Comparison of ENCODE assay signal across 8 cellular contexts in genomic region chr5:133247881-133248642, GRCh38.
DNase-seq lines count a peak whose midpoint lies in the region; ATAC-seq and TF ChIP-seq lines count a peak whose summit lies in the region.

No MANE protein-coding gene starts in this region.

- TF ChIP-seq POLR2A in gastroesophageal sphincter (IDR thresholded peaks at IDR 0.05): no peak

- H3K9me3 ChIP-seq in gastroesophageal sphincter: no peaks in the 10 kb centered on the region

- H3K36me3 Mint-ChIP-seq in activated naive CD4-positive, alpha-beta T cell treated with anti-CD3 and anti-CD28 coated beads, Interleukin-2, amount 10 ng/mL, durations not matched to agents 7 days and 5 days: no peaks in the 10 kb centered on the region

- H3K36me3 ChIP-seq in gastroesophageal sphincter: no peaks in the 10 kb centered on the region

- no peaks in the 10 kb centered on the region for H3K4me1 ChIP-seq in gastroesophageal sphincter

- no peak overlapping the region for H3K27ac Mint-ChIP-seq in activated naive CD4-positive, alpha-beta T cell treated with anti-CD3 and anti-CD28 coated beads, Interleukin-2, amount 10 ng/mL, durations not matched to agents 7 days and 5 days

- 61 to 77% methylated on average over 5 of the region's 6 CpGs for WGBS in gastroesophageal sphincter (ENCODE audit: low coverage in 1 of 2), 2 donors

- H3K4me3 ChIP-seq in gastroesophageal sphincter: no peak overlapping the region

- peak; percentile 28 for ATAC-seq in omental fat pad (ENCODE audit: low FRiP score)
- ATAC-seq in gastroesophageal sphincter: no peak
- ATAC-seq in HG02798 (IDR thresholded peaks at IDR 0.05; ENCODE audit: poor library complexity, unreplicated experiment): no peak

- no peak for TF ChIP-seq EP300 in gastroesophageal sphincter (IDR thresholded peaks at IDR 0.05)

- H3K27me3 ChIP-seq in gastroesophageal sphincter: no peaks in the 10 kb centered on the region

- TF ChIP-seq CTCF in omental fat pad (IDR thresholded peaks at IDR 0.05) (no peak), gastroesophageal sphincter (IDR thresholded peaks at IDR 0.05) (peak in 1 of 4 experiments; percentile 16)

- CTCF ChIA-PET in activated naive CD4-positive, alpha-beta T cell treated with anti-CD3 and anti-CD28 coated beads, Interleukin-2, amount 10 ng/mL, durations not matched to agents 7 days and 5 days (lab: Charles Lee): interaction anchor here (0.8 kb wide), 1 partner anchor 137 kb away, joined by 3 read pairs; no protein-coding TSS in a partner anchor

- peaks cover 6% of the 10 kb centered on the region for H3K27me3 Mint-ChIP-seq in activated naive CD4-positive, alpha-beta T cell treated with anti-CD3 and anti-CD28 coated beads, Interleukin-2, amount 10 ng/mL, durations not matched to agents 7 days and 5 days

- peaks cover 14% of the 10 kb centered on the region for H3K4me1 Mint-ChIP-seq in activated naive CD4-positive, alpha-beta T cell treated with anti-CD3 and anti-CD28 coated beads, Interleukin-2, amount 10 ng/mL, durations not matched to agents 7 days and 5 days

- DNase-seq in EL: peak; percentile 50
- DNase-seq in NCI-H226: peak; percentile 16
- peak; percentile 76 for DNase-seq in ecto neural progenitor cell (ENCODE audit: low spot score)
- DNase-seq in omental fat pad (ENCODE audit: low spot score): no peak
- DNase-seq in activated naive CD4-positive, alpha-beta T cell treated with anti-CD3 and anti-CD28 coated beads, Interleukin-2, amount 10 ng/mL, durations not matched to agents 7 days and 5 days: no peak
- no peak for DNase-seq in KBM-7

- H3K27ac ChIP-seq in gastroesophageal sphincter: no peak overlapping the region

- in situ Hi-C loops in KBM-7 (cut with MboI; ENCODE audit: low pct_unique_long_range_greater_than_20kb, low sequenced_read_pairs): no loop called here

- H3K4me3 Mint-ChIP-seq in activated naive CD4-positive, alpha-beta T cell treated with anti-CD3 and anti-CD28 coated beads, Interleukin-2, amount 10 ng/mL, durations not matched to agents 7 days and 5 days: no peak overlapping the region

- no peaks in the 10 kb centered on the region for H3K9me3 Mint-ChIP-seq in activated naive CD4-positive, alpha-beta T cell treated with anti-CD3 and anti-CD28 coated beads, Interleukin-2, amount 10 ng/mL, durations not matched to agents 7 days and 5 days

Comparison
In these comparisons a context has a peak if more than half of its experiments do, and no peak if none do; other contexts are left out.
1. DNase-seq: peak in EL (single experiment), NCI-H226 (single experiment) and ecto neural progenitor cell (single experiment); none in omental fat pad (single experiment), activated naive CD4-positive, alpha-beta T cell treated with anti-CD3 and anti-CD28 coated beads, Interleukin-2, amount 10 ng/mL, durations not matched to agents 7 days and 5 days (single experiment) and KBM-7 (single experiment).